Comparison of ENCODE assay signal across 1 cellular context in the genomic region with DNA sequence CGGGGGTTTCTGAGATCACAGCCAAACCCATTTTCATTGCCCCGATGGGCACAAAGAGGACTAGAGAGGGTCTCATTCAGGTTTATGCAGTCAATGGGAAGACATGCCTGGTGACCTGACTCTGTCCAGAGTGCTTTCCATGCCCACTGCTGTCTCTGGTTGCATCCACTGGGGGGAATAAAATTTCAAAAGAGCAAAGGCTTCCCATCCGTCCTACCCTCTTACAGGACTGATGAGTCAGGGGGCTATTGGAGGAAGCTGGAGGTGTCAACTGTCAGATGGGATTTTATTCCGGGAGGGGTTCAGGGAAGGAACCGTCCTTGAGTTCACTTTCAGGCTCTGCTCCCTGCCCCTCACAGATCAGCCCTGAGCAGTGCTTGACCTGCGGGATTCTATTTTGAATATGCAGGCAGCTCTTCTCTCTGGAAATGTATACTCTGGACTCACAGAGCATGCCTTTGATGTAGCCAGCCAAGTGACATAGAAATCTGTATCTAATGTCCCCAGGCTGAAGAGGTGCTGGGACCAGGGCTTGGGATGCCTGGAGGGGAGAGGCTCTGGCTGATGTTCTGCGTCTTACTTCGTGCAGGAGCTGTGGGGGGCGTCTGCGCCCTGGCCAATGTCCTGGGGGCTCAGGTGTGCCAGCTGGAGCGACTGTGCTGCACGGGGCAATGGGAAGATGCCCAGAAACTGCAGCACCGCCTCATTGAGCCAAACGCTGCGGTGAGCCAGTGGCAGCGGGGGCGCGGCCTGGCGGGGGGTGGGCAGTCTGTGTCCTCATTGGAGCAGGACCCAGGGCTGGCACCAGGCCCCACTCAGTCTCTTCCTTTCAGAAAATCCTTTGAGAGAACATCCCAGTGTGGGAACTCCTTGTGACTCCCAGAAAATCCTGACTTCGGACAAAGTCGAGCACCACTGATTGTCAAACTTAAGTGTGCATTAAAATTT.
TF ChIP-seq lines count a peak whose summit lies in the region.

No MANE protein-coding gene starts in this region.

TF ChIP-seq in GM23338, 12 proteins besides CTCF, POLR2A, EP300 and RAD21 (continued from another document):
- TF ChIP-seq, protein P1, sequence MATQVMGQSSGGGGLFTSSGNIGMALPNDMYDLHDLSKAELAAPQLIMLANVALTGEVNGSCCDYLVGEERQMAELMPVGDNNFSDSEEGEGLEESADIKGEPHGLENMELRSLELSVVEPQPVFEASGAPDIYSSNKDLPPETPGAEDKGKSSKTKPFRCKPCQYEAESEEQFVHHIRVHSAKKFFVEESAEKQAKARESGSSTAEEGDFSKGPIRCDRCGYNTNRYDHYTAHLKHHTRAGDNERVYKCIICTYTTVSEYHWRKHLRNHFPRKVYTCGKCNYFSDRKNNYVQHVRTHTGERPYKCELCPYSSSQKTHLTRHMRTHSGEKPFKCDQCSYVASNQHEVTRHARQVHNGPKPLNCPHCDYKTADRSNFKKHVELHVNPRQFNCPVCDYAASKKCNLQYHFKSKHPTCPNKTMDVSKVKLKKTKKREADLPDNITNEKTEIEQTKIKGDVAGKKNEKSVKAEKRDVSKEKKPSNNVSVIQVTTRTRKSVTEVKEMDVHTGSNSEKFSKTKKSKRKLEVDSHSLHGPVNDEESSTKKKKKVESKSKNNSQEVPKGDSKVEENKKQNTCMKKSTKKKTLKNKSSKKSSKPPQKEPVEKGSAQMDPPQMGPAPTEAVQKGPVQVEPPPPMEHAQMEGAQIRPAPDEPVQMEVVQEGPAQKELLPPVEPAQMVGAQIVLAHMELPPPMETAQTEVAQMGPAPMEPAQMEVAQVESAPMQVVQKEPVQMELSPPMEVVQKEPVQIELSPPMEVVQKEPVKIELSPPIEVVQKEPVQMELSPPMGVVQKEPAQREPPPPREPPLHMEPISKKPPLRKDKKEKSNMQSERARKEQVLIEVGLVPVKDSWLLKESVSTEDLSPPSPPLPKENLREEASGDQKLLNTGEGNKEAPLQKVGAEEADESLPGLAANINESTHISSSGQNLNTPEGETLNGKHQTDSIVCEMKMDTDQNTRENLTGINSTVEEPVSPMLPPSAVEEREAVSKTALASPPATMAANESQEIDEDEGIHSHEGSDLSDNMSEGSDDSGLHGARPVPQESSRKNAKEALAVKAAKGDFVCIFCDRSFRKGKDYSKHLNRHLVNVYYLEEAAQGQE (IDR thresholded peaks at IDR 0.05; ENCODE audit: unreplicated experiment) = no peak
- no peak for TF ChIP-seq ZNF114 (CRISPR knock-in tag; IDR thresholded peaks at IDR 0.05)
- TF ChIP-seq NANOG (IDR thresholded peaks at IDR 0.05; ENCODE audit: borderline replicate concordance) = no peak
- TF ChIP-seq EZH2phosphoT487 (IDR thresholded peaks at IDR 0.05; ENCODE audit: unreplicated experiment) = no peak
- TF ChIP-seq, protein P2, sequence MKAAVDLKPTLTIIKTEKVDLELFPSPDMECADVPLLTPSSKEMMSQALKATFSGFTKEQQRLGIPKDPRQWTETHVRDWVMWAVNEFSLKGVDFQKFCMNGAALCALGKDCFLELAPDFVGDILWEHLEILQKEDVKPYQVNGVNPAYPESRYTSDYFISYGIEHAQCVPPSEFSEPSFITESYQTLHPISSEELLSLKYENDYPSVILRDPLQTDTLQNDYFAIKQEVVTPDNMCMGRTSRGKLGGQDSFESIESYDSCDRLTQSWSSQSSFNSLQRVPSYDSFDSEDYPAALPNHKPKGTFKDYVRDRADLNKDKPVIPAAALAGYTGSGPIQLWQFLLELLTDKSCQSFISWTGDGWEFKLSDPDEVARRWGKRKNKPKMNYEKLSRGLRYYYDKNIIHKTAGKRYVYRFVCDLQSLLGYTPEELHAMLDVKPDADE (IDR thresholded peaks at IDR 0.05) = no peak
- no peak for TF ChIP-seq EZH2 (IDR thresholded peaks at IDR 0.05; ENCODE audit: low read depth, unreplicated experiment)
- TF ChIP-seq, protein P3, sequence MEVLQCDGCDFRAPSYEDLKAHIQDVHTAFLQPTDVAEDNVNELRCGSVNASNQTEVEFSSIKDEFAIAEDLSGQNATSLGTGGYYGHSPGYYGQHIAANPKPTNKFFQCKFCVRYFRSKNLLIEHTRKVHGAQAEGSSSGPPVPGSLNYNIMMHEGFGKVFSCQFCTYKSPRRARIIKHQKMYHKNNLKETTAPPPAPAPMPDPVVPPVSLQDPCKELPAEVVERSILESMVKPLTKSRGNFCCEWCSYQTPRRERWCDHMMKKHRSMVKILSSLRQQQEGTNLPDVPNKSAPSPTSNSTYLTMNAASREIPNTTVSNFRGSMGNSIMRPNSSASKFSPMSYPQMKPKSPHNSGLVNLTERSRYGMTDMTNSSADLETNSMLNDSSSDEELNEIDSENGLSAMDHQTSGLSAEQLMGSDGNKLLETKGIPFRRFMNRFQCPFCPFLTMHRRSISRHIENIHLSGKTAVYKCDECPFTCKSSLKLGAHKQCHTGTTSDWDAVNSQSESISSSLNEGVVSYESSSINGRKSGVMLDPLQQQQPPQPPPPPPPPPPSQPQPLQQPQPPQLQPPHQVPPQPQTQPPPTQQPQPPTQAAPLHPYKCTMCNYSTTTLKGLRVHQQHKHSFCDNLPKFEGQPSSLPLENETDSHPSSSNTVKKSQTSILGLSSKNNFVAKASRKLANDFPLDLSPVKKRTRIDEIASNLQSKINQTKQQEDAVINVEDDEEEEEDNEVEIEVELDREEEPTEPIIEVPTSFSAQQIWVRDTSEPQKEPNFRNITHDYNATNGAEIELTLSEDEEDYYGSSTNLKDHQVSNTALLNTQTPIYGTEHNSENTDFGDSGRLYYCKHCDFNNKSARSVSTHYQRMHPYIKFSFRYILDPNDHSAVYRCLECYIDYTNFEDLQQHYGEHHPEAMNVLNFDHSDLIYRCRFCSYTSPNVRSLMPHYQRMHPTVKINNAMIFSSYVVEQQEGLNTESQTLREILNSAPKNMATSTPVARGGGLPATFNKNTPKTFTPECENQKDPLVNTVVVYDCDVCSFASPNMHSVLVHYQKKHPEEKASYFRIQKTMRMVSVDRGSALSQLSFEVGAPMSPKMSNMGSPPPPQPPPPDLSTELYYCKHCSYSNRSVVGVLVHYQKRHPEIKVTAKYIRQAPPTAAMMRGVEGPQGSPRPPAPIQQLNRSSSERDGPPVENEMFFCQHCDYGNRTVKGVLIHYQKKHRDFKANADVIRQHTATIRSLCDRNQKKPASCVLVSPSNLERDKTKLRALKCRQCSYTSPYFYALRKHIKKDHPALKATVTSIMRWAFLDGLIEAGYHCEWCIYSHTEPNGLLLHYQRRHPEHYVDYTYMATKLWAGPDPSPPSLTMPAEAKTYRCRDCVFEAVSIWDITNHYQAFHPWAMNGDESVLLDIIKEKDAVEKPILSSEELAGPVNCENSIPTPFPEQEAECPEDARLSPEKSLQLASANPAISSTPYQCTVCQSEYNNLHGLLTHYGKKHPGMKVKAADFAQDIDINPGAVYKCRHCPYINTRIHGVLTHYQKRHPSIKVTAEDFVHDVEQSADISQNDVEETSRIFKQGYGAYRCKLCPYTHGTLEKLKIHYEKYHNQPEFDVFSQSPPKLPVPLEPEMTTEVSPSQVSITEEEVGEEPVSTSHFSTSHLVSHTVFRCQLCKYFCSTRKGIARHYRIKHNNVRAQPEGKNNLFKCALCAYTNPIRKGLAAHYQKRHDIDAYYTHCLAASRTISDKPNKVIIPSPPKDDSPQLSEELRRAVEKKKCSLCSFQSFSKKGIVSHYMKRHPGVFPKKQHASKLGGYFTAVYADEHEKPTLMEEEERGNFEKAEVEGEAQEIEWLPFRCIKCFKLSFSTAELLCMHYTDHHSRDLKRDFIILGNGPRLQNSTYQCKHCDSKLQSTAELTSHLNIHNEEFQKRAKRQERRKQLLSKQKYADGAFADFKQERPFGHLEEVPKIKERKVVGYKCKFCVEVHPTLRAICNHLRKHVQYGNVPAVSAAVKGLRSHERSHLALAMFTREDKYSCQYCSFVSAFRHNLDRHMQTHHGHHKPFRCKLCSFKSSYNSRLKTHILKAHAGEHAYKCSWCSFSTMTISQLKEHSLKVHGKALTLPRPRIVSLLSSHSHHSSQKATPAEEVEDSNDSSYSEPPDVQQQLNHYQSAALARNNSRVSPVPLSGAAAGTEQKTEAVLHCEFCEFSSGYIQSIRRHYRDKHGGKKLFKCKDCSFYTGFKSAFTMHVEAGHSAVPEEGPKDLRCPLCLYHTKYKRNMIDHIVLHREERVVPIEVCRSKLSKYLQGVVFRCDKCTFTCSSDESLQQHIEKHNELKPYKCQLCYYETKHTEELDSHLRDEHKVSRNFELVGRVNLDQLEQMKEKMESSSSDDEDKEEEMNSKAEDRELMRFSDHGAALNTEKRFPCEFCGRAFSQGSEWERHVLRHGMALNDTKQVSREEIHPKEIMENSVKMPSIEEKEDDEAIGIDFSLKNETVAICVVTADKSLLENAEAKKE (CRISPR knock-in tag; IDR thresholded peaks at IDR 0.05) = no peak
- TF ChIP-seq STAT1 (IDR thresholded peaks at IDR 0.05; ENCODE audit: unreplicated experiment) = no peak
- TF ChIP-seq CREB1 (CRISPR knock-in tag; IDR thresholded peaks at IDR 0.05; ENCODE audit: low read depth) = no peak
